1 cellular context compared by ENCODE assay signal in the genomic region with DNA sequence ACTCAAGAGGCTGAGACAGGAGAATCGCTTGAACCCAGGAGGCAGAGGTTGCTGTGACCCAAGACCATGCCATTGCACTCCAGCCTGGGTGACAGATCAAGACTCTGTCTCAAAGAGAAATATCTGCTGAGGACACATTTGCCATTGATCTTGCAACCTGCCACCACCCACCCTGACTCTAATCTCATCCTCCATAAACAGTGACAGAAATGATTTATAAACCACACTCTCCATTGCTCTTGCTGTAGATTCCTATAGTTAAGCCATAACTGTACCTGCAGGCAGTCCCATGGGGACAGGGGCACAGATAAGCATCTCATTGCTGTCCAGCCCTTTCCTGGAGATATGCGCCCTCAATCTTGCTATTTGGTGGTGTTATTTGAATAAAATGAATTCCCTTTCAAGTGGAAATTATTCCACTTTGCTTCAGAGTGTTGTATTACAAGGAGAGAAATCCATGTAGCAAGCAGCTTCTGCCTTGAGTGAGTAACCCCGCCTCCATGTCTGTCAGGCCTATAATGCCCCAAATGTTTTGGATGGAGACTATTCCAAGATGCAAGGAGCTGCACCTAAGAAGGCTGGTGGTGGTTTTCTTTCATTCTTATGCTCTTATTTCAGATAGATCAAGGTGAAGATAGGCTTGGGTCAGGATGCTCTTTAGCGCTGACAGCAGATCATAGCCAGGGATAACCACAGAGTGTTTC.
TF ChIP-seq lines count a peak whose summit lies in the region.

No MANE protein-coding gene starts in this region.

TF ChIP-seq in neural cell, 6 proteins besides CTCF, POLR2A, EP300 and RAD21 (continued from another document):
- TF ChIP-seq, protein P1, sequence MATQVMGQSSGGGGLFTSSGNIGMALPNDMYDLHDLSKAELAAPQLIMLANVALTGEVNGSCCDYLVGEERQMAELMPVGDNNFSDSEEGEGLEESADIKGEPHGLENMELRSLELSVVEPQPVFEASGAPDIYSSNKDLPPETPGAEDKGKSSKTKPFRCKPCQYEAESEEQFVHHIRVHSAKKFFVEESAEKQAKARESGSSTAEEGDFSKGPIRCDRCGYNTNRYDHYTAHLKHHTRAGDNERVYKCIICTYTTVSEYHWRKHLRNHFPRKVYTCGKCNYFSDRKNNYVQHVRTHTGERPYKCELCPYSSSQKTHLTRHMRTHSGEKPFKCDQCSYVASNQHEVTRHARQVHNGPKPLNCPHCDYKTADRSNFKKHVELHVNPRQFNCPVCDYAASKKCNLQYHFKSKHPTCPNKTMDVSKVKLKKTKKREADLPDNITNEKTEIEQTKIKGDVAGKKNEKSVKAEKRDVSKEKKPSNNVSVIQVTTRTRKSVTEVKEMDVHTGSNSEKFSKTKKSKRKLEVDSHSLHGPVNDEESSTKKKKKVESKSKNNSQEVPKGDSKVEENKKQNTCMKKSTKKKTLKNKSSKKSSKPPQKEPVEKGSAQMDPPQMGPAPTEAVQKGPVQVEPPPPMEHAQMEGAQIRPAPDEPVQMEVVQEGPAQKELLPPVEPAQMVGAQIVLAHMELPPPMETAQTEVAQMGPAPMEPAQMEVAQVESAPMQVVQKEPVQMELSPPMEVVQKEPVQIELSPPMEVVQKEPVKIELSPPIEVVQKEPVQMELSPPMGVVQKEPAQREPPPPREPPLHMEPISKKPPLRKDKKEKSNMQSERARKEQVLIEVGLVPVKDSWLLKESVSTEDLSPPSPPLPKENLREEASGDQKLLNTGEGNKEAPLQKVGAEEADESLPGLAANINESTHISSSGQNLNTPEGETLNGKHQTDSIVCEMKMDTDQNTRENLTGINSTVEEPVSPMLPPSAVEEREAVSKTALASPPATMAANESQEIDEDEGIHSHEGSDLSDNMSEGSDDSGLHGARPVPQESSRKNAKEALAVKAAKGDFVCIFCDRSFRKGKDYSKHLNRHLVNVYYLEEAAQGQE (IDR thresholded peaks at IDR 0.05; ENCODE audit: borderline replicate concordance): no peak
- TF ChIP-seq EZH2 (IDR thresholded peaks at IDR 0.05; ENCODE audit: borderline replicate concordance, insufficient read depth, low read length, poor library complexity, severe bottlenecking): no peak
